In the genomic region with DNA sequence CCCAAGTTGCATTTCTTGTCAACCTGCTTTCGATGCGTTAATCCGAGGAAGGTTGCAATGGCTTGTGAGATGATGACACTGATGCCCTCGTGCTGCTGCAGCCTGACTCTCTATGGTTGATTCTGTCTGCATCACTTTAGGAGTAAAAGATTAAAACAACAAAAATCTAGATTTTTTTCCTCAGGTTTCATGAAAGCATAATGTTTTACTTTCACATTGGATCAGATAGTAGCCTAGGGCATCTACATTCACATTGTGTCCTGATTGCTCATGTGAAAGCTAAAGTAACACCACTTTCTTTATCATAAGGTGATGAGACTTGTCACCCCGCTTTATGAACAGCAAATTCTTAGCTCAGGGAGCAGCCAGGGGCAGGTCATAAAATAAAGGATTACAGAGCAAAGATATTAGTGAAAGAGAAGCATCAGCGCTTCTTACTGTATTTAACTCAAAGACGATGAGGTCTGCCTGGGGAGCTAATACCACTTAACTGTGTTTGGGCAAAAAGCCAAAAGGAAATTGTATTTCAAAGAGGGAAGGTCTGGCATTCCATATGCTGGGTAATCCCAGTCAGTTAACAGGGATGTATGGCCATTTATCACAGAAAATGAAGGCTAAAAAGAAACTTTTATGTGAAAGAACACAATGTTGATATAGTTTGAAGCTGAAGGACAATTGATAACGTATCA, we compare ENCODE assay signal across 14 cellular contexts.
DNase-seq lines count a peak whose midpoint lies in the region; ATAC-seq and TF ChIP-seq lines count a peak whose summit lies in the region.
"Had no signal": no experiment of that assay in that cellular context is flagged by ENCODE, and none has a peak within 500 bp of the region (broad histone marks: within the 10 kb centered on the region; RNA-seq: fewer than 3 reads in every experiment).

No MANE protein-coding gene starts in this region.

- H3K4me3 Mint-ChIP-seq in activated T-cell treated with anti-CD3 and anti-CD28 coated beads, Interleukin-2, amount 50 U/mL, for 72 hours, result no peak overlapping the region
- H3K4me3 Mint-ChIP-seq: activated naive CD4-positive, alpha-beta T cell treated with anti-CD3 and anti-CD28 coated beads for 36 hours had no signal

- H3K4me1 Mint-ChIP-seq in activated T-cell treated with anti-CD3 and anti-CD28 coated beads, Interleukin-2, amount 50 U/mL, for 72 hours (ENCODE audit: low read depth), result no peaks in the 10 kb centered on the region

- TF ChIP-seq CTCF in BE2C (IDR thresholded peaks at IDR 0.05; ENCODE audit: low read depth, low read length), result no peak
- TF ChIP-seq CTCF in choroid plexus epithelial cell (conservative IDR thresholded peaks at IDR 0.05; ENCODE audit: low read depth, low read length), result no peak
- TF ChIP-seq CTCF in thyroid gland (IDR thresholded peaks at IDR 0.05), result no peak

- peaks cover 0 to 1% of the 10 kb centered on the region in 2 donors for H3K9me3 Mint-ChIP-seq in activated T-cell treated with anti-CD3 and anti-CD28 coated beads, Interleukin-2, amount 50 U/mL, for 72 hours
- H3K9me3 Mint-ChIP-seq: activated naive CD4-positive, alpha-beta T cell treated with anti-CD3 and anti-CD28 coated beads for 36 hours had no signal

- no peaks in the 10 kb centered on the region for H3K27me3 ChIP-seq in BE2C
- H3K27me3 ChIP-seq in thyroid gland, result no peaks in the 10 kb centered on the region
- H3K27me3 ChIP-seq: breast epithelium had no signal

- H3K27ac Mint-ChIP-seq in activated T-cell treated with anti-CD3 and anti-CD28 coated beads, Interleukin-2, amount 50 U/mL, for 72 hours, result no peak overlapping the region
- H3K27ac Mint-ChIP-seq: activated naive CD4-positive, alpha-beta T cell treated with anti-CD3 and anti-CD28 coated beads for 36 hours had no signal

- H3K36me3 ChIP-seq in BE2C (no peaks in the 10 kb centered on the region), thyroid gland (no peaks in the 10 kb centered on the region)
- H3K36me3 ChIP-seq: breast epithelium had no signal

- DNase-seq in BE2C (peak; percentile 50), NCI-H1092 (lab: John Stamatoyannopoulos, UW) (peak; percentile 52), NCI-H345 treated with DMSO at 0.1 percent for 48 hours (lab: John Stamatoyannopoulos, UW; ENCODE audit: unreplicated experiment) (peak; percentile 50), choroid plexus epithelial cell (ENCODE audit: low read depth) (peak; percentile 27), thyroid gland (no peak), foreskin melanocyte (no peak), NCI-H2196 (lab: John Stamatoyannopoulos, UW; ENCODE audit: unreplicated experiment) (no peak)
- DNase-seq in activated T-cell treated with anti-CD3 and anti-CD28 coated beads, Interleukin-2, amount 50 U/mL, for 72 hours, result no peak
- DNase-seq: activated CD4-positive, CD25-positive, alpha-beta regulatory T cell; activated naive CD4-positive, alpha-beta T cell treated with anti-CD3 and anti-CD28 coated beads for 36 hours; mucosa of descending colon; stimulated activated CD4-positive, alpha-beta T cell treated with anti-CD3 and anti-CD28 coated beads, Interleukin-15, amount 100 ng/mL, for 24 hours; SW 1271 had no signal

- no peaks in the 10 kb centered on the region for H3K27me3 Mint-ChIP-seq in activated T-cell treated with anti-CD3 and anti-CD28 coated beads, Interleukin-2, amount 50 U/mL, for 72 hours (ENCODE audit: low read depth)

- H3K4me3 ChIP-seq in BE2C (ENCODE audit: low read depth, low read length), result peak overlapping the region; percentile 59
- no peak overlapping the region for H3K4me3 ChIP-seq in choroid plexus epithelial cell (ENCODE audit: low read depth, low read length)
- no peak overlapping the region for H3K4me3 ChIP-seq in thyroid gland (replicated peaks in 1 of 3)
- H3K4me3 ChIP-seq: breast epithelium, mucosa of descending colon had no signal

- peaks cover 0 to 1% of the 10 kb centered on the region in 2 donors for H3K36me3 Mint-ChIP-seq in activated T-cell treated with anti-CD3 and anti-CD28 coated beads, Interleukin-2, amount 50 U/mL, for 72 hours (ENCODE audit: insufficient read depth in 2 of 2)

- no peak for ATAC-seq in activated T-cell treated with anti-CD3 and anti-CD28 coated beads, Interleukin-2, amount 50 U/mL, for 72 hours (replicated peaks in 1 of 2)
- ATAC-seq: mucosa of descending colon had no signal

- H3K4me1 ChIP-seq in BE2C, result peaks cover 14% of the 10 kb centered on the region
- no peaks in the 10 kb centered on the region for H3K4me1 ChIP-seq in thyroid gland
- H3K4me1 ChIP-seq: breast epithelium had no signal

- no peak overlapping the region for H3K27ac ChIP-seq in thyroid gland
- H3K27ac ChIP-seq: breast epithelium had no signal

- TF ChIP-seq POLR2A in thyroid gland (IDR thresholded peaks at IDR 0.05), result no peak

- intact Hi-C loops in thyroid gland (cut with DNase I), result no loop called here

- H3K9me3 ChIP-seq in BE2C (no peaks in the 10 kb centered on the region), thyroid gland (no peaks in the 10 kb centered on the region)
- H3K9me3 ChIP-seq: breast epithelium had no signal

- 71 to 79% methylated on average over 8 of the region's 8 CpGs for WGBS in thyroid gland, 2 donors

Comparison
In these comparisons a context has a peak if more than half of its experiments do, and no peak if none do; other contexts are left out.
1. DNase-seq: peak in BE2C (single experiment), NCI-H1092 (single experiment), NCI-H345 treated with DMSO at 0.1 percent for 48 hours (single experiment) and choroid plexus epithelial cell (single experiment); none in thyroid gland (0 of 2), foreskin melanocyte (single experiment), activated T-cell treated with anti-CD3 and anti-CD28 coated beads, Interleukin-2, amount 50 U/mL, for 72 hours (0 of 2) and NCI-H2196 (single experiment).